1 cellular context compared by ENCODE assay signal in genomic region chr5:149666212-149666852, GRCh38.
TF ChIP-seq lines count a peak whose summit lies in the region.

No MANE protein-coding gene starts in this region.

TF ChIP-seq in K562, 482 proteins besides CTCF, POLR2A, EP300 and RAD21 (continued from another document and continues in another):
- TF ChIP-seq, protein P1, sequence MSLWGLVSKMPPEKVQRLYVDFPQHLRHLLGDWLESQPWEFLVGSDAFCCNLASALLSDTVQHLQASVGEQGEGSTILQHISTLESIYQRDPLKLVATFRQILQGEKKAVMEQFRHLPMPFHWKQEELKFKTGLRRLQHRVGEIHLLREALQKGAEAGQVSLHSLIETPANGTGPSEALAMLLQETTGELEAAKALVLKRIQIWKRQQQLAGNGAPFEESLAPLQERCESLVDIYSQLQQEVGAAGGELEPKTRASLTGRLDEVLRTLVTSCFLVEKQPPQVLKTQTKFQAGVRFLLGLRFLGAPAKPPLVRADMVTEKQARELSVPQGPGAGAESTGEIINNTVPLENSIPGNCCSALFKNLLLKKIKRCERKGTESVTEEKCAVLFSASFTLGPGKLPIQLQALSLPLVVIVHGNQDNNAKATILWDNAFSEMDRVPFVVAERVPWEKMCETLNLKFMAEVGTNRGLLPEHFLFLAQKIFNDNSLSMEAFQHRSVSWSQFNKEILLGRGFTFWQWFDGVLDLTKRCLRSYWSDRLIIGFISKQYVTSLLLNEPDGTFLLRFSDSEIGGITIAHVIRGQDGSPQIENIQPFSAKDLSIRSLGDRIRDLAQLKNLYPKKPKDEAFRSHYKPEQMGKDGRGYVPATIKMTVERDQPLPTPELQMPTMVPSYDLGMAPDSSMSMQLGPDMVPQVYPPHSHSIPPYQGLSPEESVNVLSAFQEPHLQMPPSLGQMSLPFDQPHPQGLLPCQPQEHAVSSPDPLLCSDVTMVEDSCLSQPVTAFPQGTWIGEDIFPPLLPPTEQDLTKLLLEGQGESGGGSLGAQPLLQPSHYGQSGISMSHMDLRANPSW (CRISPR knock-in tag; IDR thresholded peaks at IDR 0.05), result no peak
- no peak for TF ChIP-seq TRIM24 (IDR thresholded peaks at IDR 0.05)
- TF ChIP-seq, protein P2, sequence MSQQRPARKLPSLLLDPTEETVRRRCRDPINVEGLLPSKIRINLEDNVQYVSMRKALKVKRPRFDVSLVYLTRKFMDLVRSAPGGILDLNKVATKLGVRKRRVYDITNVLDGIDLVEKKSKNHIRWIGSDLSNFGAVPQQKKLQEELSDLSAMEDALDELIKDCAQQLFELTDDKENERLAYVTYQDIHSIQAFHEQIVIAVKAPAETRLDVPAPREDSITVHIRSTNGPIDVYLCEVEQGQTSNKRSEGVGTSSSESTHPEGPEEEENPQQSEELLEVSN (IDR thresholded peaks at IDR 0.05; ENCODE audit: borderline replicate concordance in 1 of 2, extremely low read depth in 1 of 2, insufficient read depth in 1 of 2, insufficient read length in 1 of 2, low read depth in 1 of 2, low read length in 1 of 2, poor library complexity in 1 of 2, severe bottlenecking in 1 of 2), result no peak
- TF ChIP-seq KLF10 (CRISPR knock-in tag; IDR thresholded peaks at IDR 0.05), result no peak
- TF ChIP-seq ZNF232 (CRISPR knock-in tag; IDR thresholded peaks at IDR 0.05), result no peak
- TF ChIP-seq ZNF354B (CRISPR knock-in tag; IDR thresholded peaks at IDR 0.05), result no peak
- TF ChIP-seq OTX1 (CRISPR knock-in tag; IDR thresholded peaks at IDR 0.05), result no peak
- TF ChIP-seq, protein P3, sequence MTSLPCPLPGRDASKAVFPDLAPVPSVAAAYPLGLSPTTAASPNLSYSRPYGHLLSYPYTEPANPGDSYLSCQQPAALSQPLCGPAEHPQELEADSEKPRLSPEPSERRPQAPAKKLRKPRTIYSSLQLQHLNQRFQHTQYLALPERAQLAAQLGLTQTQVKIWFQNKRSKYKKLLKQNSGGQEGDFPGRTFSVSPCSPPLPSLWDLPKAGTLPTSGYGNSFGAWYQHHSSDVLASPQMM (CRISPR knock-in tag; IDR thresholded peaks at IDR 0.05), result no peak
- no peak for TF ChIP-seq IRF2 (CRISPR knock-in tag; IDR thresholded peaks at IDR 0.05)
- TF ChIP-seq LARP7 (IDR thresholded peaks at IDR 0.05), result no peak
- TF ChIP-seq, protein P4, sequence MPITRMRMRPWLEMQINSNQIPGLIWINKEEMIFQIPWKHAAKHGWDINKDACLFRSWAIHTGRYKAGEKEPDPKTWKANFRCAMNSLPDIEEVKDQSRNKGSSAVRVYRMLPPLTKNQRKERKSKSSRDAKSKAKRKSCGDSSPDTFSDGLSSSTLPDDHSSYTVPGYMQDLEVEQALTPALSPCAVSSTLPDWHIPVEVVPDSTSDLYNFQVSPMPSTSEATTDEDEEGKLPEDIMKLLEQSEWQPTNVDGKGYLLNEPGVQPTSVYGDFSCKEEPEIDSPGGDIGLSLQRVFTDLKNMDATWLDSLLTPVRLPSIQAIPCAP (CRISPR knock-in tag; IDR thresholded peaks at IDR 0.05; ENCODE audit: borderline replicate concordance), result no peak
- no peak for TF ChIP-seq TFE3 (CRISPR knock-in tag; IDR thresholded peaks at IDR 0.05)
- TF ChIP-seq RFX1 (IDR thresholded peaks at IDR 0.05), result no peak
- no peak for TF ChIP-seq TBP (optimal IDR thresholded peaks at IDR 0.05; ENCODE audit: low read depth, low read length)
- no peak for TF ChIP-seq TBL1XR1 (IDR thresholded peaks at IDR 0.05; ENCODE audit: low read length in 2 of 2)
- no peak for TF ChIP-seq ZNF589 (CRISPR knock-in tag; IDR thresholded peaks at IDR 0.05; ENCODE audit: low read depth)
- no peak for TF ChIP-seq PCBP2 (IDR thresholded peaks at IDR 0.05; ENCODE audit: low read depth, low read length, poor library complexity, severe bottlenecking)
- no peak for TF ChIP-seq ZNF263 (CRISPR knock-in tag; IDR thresholded peaks at IDR 0.05; ENCODE audit: borderline replicate concordance)
- TF ChIP-seq GATAD2B (IDR thresholded peaks at IDR 0.05; ENCODE audit: borderline replicate concordance), result 0 out of 2 replicates have a peak, but pooled peaks have one; percentile 23
- no peak for TF ChIP-seq ZEB2 (IDR thresholded peaks at IDR 0.05)
- no peak for TF ChIP-seq GABPB1 (CRISPR knock-in tag; IDR thresholded peaks at IDR 0.05)
- no peak for TF ChIP-seq ZBED1 (IDR thresholded peaks at IDR 0.05)
- TF ChIP-seq, protein P5, sequence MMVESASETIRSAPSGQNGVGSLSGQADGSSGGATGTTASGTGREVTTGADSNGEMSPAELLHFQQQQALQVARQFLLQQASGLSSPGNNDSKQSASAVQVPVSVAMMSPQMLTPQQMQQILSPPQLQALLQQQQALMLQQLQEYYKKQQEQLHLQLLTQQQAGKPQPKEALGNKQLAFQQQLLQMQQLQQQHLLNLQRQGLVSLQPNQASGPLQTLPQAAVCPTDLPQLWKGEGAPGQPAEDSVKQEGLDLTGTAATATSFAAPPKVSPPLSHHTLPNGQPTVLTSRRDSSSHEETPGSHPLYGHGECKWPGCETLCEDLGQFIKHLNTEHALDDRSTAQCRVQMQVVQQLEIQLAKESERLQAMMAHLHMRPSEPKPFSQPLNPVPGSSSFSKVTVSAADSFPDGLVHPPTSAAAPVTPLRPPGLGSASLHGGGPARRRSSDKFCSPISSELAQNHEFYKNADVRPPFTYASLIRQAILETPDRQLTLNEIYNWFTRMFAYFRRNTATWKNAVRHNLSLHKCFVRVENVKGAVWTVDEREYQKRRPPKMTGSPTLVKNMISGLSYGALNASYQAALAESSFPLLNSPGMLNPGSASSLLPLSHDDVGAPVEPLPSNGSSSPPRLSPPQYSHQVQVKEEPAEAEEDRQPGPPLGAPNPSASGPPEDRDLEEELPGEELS (CRISPR knock-in tag; IDR thresholded peaks at IDR 0.05; ENCODE audit: borderline replicate concordance), result no peak
- TF ChIP-seq, protein P6, sequence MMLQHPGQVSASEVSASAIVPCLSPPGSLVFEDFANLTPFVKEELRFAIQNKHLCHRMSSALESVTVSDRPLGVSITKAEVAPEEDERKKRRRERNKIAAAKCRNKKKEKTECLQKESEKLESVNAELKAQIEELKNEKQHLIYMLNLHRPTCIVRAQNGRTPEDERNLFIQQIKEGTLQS (IDR thresholded peaks at IDR 0.05), result peak; percentile 59
- TF ChIP-seq, protein P6 (CRISPR knock-in tag; conservative IDR thresholded peaks at IDR 0.05), result no peak
- TF ChIP-seq THAP7 (CRISPR knock-in tag; IDR thresholded peaks at IDR 0.05), result no peak
- TF ChIP-seq ZNF695 (CRISPR knock-in tag; IDR thresholded peaks at IDR 0.05), result no peak
- TF ChIP-seq KLF6 (CRISPR knock-in tag; IDR thresholded peaks at IDR 0.05; ENCODE audit: borderline replicate concordance), result no peak
- peak; percentile 90 for TF ChIP-seq MAFG (tag; conservative IDR thresholded peaks at IDR 0.05)
- TF ChIP-seq POLR2B (IDR thresholded peaks at IDR 0.05; ENCODE audit: low read depth, partially characterized antibody), result no peak
- TF ChIP-seq MTA2 (IDR thresholded peaks at IDR 0.05; ENCODE audit: low read depth), result peak; percentile 28; the same call in 1 of the 2 replicates
- TF ChIP-seq, protein P7, sequence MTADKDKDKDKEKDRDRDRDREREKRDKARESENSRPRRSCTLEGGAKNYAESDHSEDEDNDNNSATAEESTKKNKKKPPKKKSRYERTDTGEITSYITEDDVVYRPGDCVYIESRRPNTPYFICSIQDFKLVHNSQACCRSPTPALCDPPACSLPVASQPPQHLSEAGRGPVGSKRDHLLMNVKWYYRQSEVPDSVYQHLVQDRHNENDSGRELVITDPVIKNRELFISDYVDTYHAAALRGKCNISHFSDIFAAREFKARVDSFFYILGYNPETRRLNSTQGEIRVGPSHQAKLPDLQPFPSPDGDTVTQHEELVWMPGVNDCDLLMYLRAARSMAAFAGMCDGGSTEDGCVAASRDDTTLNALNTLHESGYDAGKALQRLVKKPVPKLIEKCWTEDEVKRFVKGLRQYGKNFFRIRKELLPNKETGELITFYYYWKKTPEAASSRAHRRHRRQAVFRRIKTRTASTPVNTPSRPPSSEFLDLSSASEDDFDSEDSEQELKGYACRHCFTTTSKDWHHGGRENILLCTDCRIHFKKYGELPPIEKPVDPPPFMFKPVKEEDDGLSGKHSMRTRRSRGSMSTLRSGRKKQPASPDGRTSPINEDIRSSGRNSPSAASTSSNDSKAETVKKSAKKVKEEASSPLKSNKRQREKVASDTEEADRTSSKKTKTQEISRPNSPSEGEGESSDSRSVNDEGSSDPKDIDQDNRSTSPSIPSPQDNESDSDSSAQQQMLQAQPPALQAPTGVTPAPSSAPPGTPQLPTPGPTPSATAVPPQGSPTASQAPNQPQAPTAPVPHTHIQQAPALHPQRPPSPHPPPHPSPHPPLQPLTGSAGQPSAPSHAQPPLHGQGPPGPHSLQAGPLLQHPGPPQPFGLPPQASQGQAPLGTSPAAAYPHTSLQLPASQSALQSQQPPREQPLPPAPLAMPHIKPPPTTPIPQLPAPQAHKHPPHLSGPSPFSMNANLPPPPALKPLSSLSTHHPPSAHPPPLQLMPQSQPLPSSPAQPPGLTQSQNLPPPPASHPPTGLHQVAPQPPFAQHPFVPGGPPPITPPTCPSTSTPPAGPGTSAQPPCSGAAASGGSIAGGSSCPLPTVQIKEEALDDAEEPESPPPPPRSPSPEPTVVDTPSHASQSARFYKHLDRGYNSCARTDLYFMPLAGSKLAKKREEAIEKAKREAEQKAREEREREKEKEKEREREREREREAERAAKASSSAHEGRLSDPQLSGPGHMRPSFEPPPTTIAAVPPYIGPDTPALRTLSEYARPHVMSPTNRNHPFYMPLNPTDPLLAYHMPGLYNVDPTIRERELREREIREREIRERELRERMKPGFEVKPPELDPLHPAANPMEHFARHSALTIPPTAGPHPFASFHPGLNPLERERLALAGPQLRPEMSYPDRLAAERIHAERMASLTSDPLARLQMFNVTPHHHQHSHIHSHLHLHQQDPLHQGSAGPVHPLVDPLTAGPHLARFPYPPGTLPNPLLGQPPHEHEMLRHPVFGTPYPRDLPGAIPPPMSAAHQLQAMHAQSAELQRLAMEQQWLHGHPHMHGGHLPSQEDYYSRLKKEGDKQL (CRISPR knock-in tag; IDR thresholded peaks at IDR 0.05; ENCODE audit: borderline replicate concordance), result no peak
- TF ChIP-seq, protein P8, sequence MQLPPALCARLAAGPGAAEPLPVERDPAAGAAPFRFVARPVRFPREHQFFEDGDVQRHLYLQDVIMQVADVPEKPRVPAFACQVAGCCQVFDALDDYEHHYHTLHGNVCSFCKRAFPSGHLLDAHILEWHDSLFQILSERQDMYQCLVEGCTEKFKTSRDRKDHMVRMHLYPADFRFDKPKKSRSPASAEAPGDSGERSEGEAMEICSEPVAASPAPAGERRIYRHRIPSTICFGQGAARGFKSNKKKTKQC (CRISPR knock-in tag; IDR thresholded peaks at IDR 0.05), result no peak
